In the genomic region with DNA sequence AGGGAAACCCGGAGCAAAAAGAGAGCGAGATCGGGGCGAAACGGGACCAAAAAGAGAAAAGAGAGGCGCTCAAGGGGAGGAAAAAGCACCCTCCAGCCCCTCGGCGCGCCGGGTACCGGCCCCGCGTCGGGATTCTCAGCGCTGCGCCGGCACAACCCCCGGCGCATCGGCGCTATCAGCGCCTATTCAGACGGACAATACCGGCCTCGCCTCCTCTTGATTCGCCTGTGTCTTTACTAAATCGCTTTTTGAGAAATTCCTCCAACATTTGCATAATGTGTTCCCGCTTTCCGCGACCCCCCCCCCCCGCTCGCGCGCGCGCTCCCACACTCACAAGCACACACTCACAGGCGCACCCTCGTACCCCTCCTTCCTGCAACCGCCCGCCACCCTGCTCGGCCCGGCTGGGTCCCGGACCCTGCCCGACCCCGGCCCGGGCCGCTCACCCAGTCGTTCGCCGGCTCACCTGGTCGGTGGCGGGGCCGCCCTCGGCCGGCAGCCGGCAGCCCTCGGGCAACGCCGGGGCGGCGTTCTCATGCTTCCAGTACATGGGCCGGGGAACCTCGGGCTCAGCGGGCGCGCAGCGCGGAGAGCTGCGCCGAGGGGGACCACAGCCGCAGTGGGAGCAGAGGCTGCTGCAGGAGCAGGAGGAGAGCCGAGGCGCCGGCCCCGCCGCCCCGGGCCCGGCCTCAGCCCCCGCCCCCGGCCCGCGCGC, we compare ENCODE assay signal across 8 cellular contexts. TPM values are rescaled to one million over a fixed set of nuclear protein-coding genes. Genes with fewer than 3 reads are reported as not detected.
DNase-seq lines count a peak whose midpoint lies in the region; ATAC-seq and TF ChIP-seq lines count a peak whose summit lies in the region.

No MANE protein-coding gene starts in this region.

- intact Hi-C loops in CD4-positive, alpha-beta memory T cell (cut with micrococcal nuclease) = no loop called here
- intact Hi-C loops in dorsolateral prefrontal cortex (cut with DNase I) = no loop called here

- H3K27me3 Mint-ChIP-seq in CD4-positive, alpha-beta memory T cell = peaks cover 27 to 31% of the 10 kb centered on the region in 2 donors
- H3K27me3 Mint-ChIP-seq in IgD-negative memory B cell (peaks cover 37% of the 10 kb centered on the region), nephron progenitor cell (ENCODE audit: low read depth, poor library complexity) (no peaks in the 10 kb centered on the region)

- POLR2A ChIA-PET in CD4-positive, alpha-beta memory T cell (lab: Charles Lee; ENCODE audit: partially characterized antibody) = no interaction called here

- CTCF ChIA-PET in CD4-positive, alpha-beta memory T cell (lab: Charles Lee; ENCODE audit: partially characterized antibody) = no interaction called here

- H3K9me3 ChIP-seq in CD4-positive, alpha-beta memory T cell (ENCODE audit: control insufficient read depth in 1 of 2, low read length in 2 of 2) = no peaks in the 10 kb centered on the region

- H3K9me3 Mint-ChIP-seq in CD4-positive, alpha-beta memory T cell = no peaks in the 10 kb centered on the region
- no peaks in the 10 kb centered on the region for H3K9me3 Mint-ChIP-seq in IgD-negative memory B cell
- H3K9me3 Mint-ChIP-seq in nephron progenitor cell = no peaks in the 10 kb centered on the region

- in situ Hi-C loops in ACHN (cut with HindIII; ENCODE audit: low pct_ligation_motif_present, low pct_unique_long_range_greater_than_20kb, low sequenced_read_pairs) = no loop called here

- H3K36me3 ChIP-seq in CD4-positive, alpha-beta memory T cell (ENCODE audit: insufficient read depth, low read length) = no peaks in the 10 kb centered on the region

- no peaks in the 10 kb centered on the region for H3K4me1 ChIP-seq in CD4-positive, alpha-beta memory T cell (ENCODE audit: insufficient read depth, low read length)

- no peaks in the 10 kb centered on the region for H3K36me3 Mint-ChIP-seq in CD4-positive, alpha-beta memory T cell
- H3K36me3 Mint-ChIP-seq in IgD-negative memory B cell = no peaks in the 10 kb centered on the region
- H3K36me3 Mint-ChIP-seq in nephron progenitor cell (ENCODE audit: low read depth) = no peaks in the 10 kb centered on the region

- no peak for DNase-seq in CD4-positive, alpha-beta memory T cell
- DNase-seq in dorsolateral prefrontal cortex (no peak), nephron progenitor cell (peak; percentile 57), ACHN (no peak)

- no peak overlapping the region for H3K27ac ChIP-seq in CD4-positive, alpha-beta memory T cell (ENCODE audit: low read depth, low read length)
- peak overlapping the region in 10 of 59 donors; percentile 8 to 63 (median 45) for H3K27ac ChIP-seq in dorsolateral prefrontal cortex

- H3K4me1 Mint-ChIP-seq in CD4-positive, alpha-beta memory T cell = peaks cover 0 to 13% (median 3%) of the 10 kb centered on the region in 4 donors
- H3K4me1 Mint-ChIP-seq in IgD-negative memory B cell (no peaks in the 10 kb centered on the region), nephron progenitor cell (peaks cover 42% of the 10 kb centered on the region)

- ATAC-seq in GM21360 (IDR thresholded peaks at IDR 0.05; ENCODE audit: unreplicated experiment) = no peak
- ATAC-seq in HG03469 (IDR thresholded peaks at IDR 0.05; ENCODE audit: unreplicated experiment) = no peak
- ATAC-seq in GM21786 (IDR thresholded peaks at IDR 0.05; ENCODE audit: unreplicated experiment) = no peak

- no peak overlapping the region for H3K27ac Mint-ChIP-seq in CD4-positive, alpha-beta memory T cell
- H3K27ac Mint-ChIP-seq in IgD-negative memory B cell (no peak overlapping the region), nephron progenitor cell (no peak overlapping the region)

- H3K4me3 ChIP-seq in CD4-positive, alpha-beta memory T cell (ENCODE audit: low read length in 2 of 2) = no peak overlapping the region
- peak overlapping the region; percentile 19 to 70 (median 46) for H3K4me3 ChIP-seq in dorsolateral prefrontal cortex

- H3K4me3 Mint-ChIP-seq in CD4-positive, alpha-beta memory T cell = peak overlapping the region in 5 of 8 donors; percentile 34 to 65 (median 55)
- H3K4me3 Mint-ChIP-seq in IgD-negative memory B cell (peak overlapping the region; percentile 38 to 84 (median 77)), nephron progenitor cell (peak overlapping the region; percentile 72)

- TF ChIP-seq CTCF in dorsolateral prefrontal cortex (IDR thresholded peaks at IDR 0.05 in 54 of 56, conservative IDR thresholded peaks at IDR 0.05 in 2 of 56; ENCODE audit: low read depth in 1 of 56, partially characterized antibody in 56 of 56) = no peak
- no peak for TF ChIP-seq CTCF in nephron progenitor cell (IDR thresholded peaks at IDR 0.05)

- H3K27me3 ChIP-seq in CD4-positive, alpha-beta memory T cell (ENCODE audit: insufficient read depth, low read length) = peaks cover 8% of the 10 kb centered on the region
- peaks cover 10 to 78% (median 63%) of the 10 kb centered on the region in 45 donors for H3K27me3 ChIP-seq in dorsolateral prefrontal cortex

RNA-seq across cellular contexts. Expression of gene LHX6, which starts 0.4 kb away (rescaled TPM):
- total RNA-seq in CD4-positive, alpha-beta memory T cell = not detected
- not detected for polyA plus RNA-seq in CD4-positive, alpha-beta memory T cell
- polyA plus RNA-seq in IgD-negative memory B cell = not detected
- 10 to 100 TPM in 95 of 120 experiments, 1 to 10 TPM in 25; 4.6 to 27.9 (median 13.8) TPM for total RNA-seq in dorsolateral prefrontal cortex

RNA-seq across cellular contexts. Expression of gene RBM18, which starts 36.3 kb away (rescaled TPM):
- total RNA-seq in CD4-positive, alpha-beta memory T cell = 10 to 100 TPM; 21.3 to 21.4 TPM
- 10 to 100 TPM; 15.4 to 23.8 TPM for polyA plus RNA-seq in CD4-positive, alpha-beta memory T cell
- polyA plus RNA-seq in IgD-negative memory B cell = 19.0 TPM
- 10 to 100 TPM; 14.1 to 43.0 (median 29.6) TPM for total RNA-seq in dorsolateral prefrontal cortex

RNA-seq across cellular contexts. Expression of gene MRRF, which starts 36.3 kb away (rescaled TPM):
- total RNA-seq in CD4-positive, alpha-beta memory T cell = 10 to 100 TPM; 26.8 to 27.3 TPM
- polyA plus RNA-seq in CD4-positive, alpha-beta memory T cell = 10 to 100 TPM; 15.6 to 18.1 TPM
- polyA plus RNA-seq in IgD-negative memory B cell = 26.2 TPM
- 10 to 100 TPM; 21.9 to 44.0 (median 29.3) TPM for total RNA-seq in dorsolateral prefrontal cortex

Comparison
In these comparisons a context has a peak if more than half of its experiments do, and no peak if none do; other contexts are left out.
1. H3K4me3 ChIP-seq: peak in dorsolateral prefrontal cortex (59 of 59); none in CD4-positive, alpha-beta memory T cell (0 of 2).
2. RNA of gene LHX6, which starts 0.4 kb away (total RNA-seq): 4.6 to 27.9 TPM in dorsolateral prefrontal cortex; not detected in CD4-positive, alpha-beta memory T cell; every median in the first group is over 4 times any median in the second.
3. Peak in every context shown above with its lines, with median percentiles within 50 percentile points of each other: H3K4me3 Mint-ChIP-seq.